In genomic region chr13:73998631-73999030, GRCh38 we compare ENCODE assay signal across 11 cellular contexts.
A peak's percentile ranks its signal among the peaks of the same experiment; 100 is the strongest.
DNase-seq lines count a peak whose midpoint lies in the region; ATAC-seq and TF ChIP-seq lines count a peak whose summit lies in the region.
"Had no signal": no experiment of that assay in that cellular context is flagged by ENCODE, and none has a peak within 500 bp of the region (broad histone marks: within the 10 kb centered on the region; RNA-seq: fewer than 3 reads in every experiment).

No MANE protein-coding gene starts in this region.

- no peak overlapping the region for H3K4me3 ChIP-seq in vagina
- no peak overlapping the region for H3K4me3 ChIP-seq in MG63
- H3K4me3 ChIP-seq: body of pancreas had no signal

- H3K27ac Mint-ChIP-seq in activated naive CD8-positive, alpha-beta T cell treated with anti-CD3 and anti-CD28 coated beads for 36 hours, result peak overlapping the region; percentile 50

- peak; percentile 78 for ATAC-seq in GM18499 (IDR thresholded peaks at IDR 0.05; ENCODE audit: insufficient read depth, unreplicated experiment)
- ATAC-seq in GM19395 (IDR thresholded peaks at IDR 0.05; ENCODE audit: unreplicated experiment), result peak; percentile 82
- ATAC-seq in HG02973 (IDR thresholded peaks at IDR 0.05; ENCODE audit: unreplicated experiment), result peak; percentile 86
- ATAC-seq: body of pancreas had no signal

- H3K9me3 Mint-ChIP-seq in activated naive CD8-positive, alpha-beta T cell treated with anti-CD3 and anti-CD28 coated beads for 36 hours, result no peaks in the 10 kb centered on the region

- no peak overlapping the region for H3K4me3 Mint-ChIP-seq in activated naive CD8-positive, alpha-beta T cell treated with anti-CD3 and anti-CD28 coated beads for 36 hours

- intact Hi-C loops in vagina (cut with DNase I), result no loop called here

- TF ChIP-seq CTCF in vagina (IDR thresholded peaks at IDR 0.05), result no peak

- H3K36me3 ChIP-seq in vagina (no peaks in the 10 kb centered on the region), MG63 (no peaks in the 10 kb centered on the region)

- H3K36me3 Mint-ChIP-seq in activated naive CD8-positive, alpha-beta T cell treated with anti-CD3 and anti-CD28 coated beads for 36 hours, result peaks cover 7% of the 10 kb centered on the region

- TF ChIP-seq POLR2A in vagina (IDR thresholded peaks at IDR 0.05), result no peak

- no peaks in the 10 kb centered on the region for H3K9me3 ChIP-seq in vagina
- no peaks in the 10 kb centered on the region for H3K9me3 ChIP-seq in MG63
- H3K9me3 ChIP-seq: body of pancreas had no signal

- DNase-seq in activated naive CD8-positive, alpha-beta T cell treated with anti-CD3 and anti-CD28 coated beads for 36 hours, result no peak
- no peak for DNase-seq in OCI-M2 (lab: John Stamatoyannopoulos, UW; ENCODE audit: unreplicated experiment)
- no peak for DNase-seq in vagina (ENCODE audit: extremely low spot score in 2 of 2)
- no peak for DNase-seq in MG63
- DNase-seq in islet precursor cell, result no peak
- DNase-seq: activated CD4-positive, CD25-positive, alpha-beta regulatory T cell treated with anti-CD3 and anti-CD28 coated beads, Interleukin-2, amount 50 U/mL, for 72 hours; body of pancreas; HCEC 1CT had no signal

- H3K27me3 ChIP-seq in vagina, result no peaks in the 10 kb centered on the region
- H3K27me3 ChIP-seq in MG63, result no peaks in the 10 kb centered on the region
- H3K27me3 ChIP-seq: body of pancreas had no signal

- no peak overlapping the region for H3K27ac ChIP-seq in vagina
- H3K27ac ChIP-seq: body of pancreas had no signal

- peaks cover 30% of the 10 kb centered on the region for H3K4me1 Mint-ChIP-seq in activated naive CD8-positive, alpha-beta T cell treated with anti-CD3 and anti-CD28 coated beads for 36 hours

- H3K4me1 ChIP-seq in vagina, result no peaks in the 10 kb centered on the region
- H3K4me1 ChIP-seq: body of pancreas had no signal

- no peaks in the 10 kb centered on the region for H3K27me3 Mint-ChIP-seq in activated naive CD8-positive, alpha-beta T cell treated with anti-CD3 and anti-CD28 coated beads for 36 hours
